ENCODE assay signal across 13 cellular contexts in genomic region chr22:19503869-19504268, GRCh38. TPM values are rescaled to one million over a fixed set of nuclear protein-coding genes. Genes with fewer than 3 reads are reported as not detected.
DNase-seq lines count a peak whose midpoint lies in the region; ATAC-seq and TF ChIP-seq lines count a peak whose summit lies in the region.
"Had no signal": no experiment of that assay in that cellular context is flagged by ENCODE, and none has a peak within 500 bp of the region (broad histone marks: within the 10 kb centered on the region; RNA-seq: fewer than 3 reads in every experiment).

No MANE protein-coding gene starts in this region.

- ATAC-seq in activated CD8-positive, alpha-beta memory T cell treated with anti-CD3 and anti-CD28 coated beads, Interleukin-2, amount 10 ng/mL, durations not matched to agents 7 days and 5 days, result no peak
- no peak for ATAC-seq in effector memory CD8-positive, alpha-beta T cell (replicated peaks)
- ATAC-seq: stimulated activated naive CD8-positive, alpha-beta T cell treated with anti-CD3 and anti-CD28 coated beads, Interleukin-15, amount 100 ng/mL, for 72 hours had no signal

- CTCF ChIA-PET in activated CD8-positive, alpha-beta memory T cell treated with anti-CD3 and anti-CD28 coated beads, Interleukin-2, amount 10 ng/mL, durations not matched to agents 7 days and 5 days (lab: Charles Lee), result no interaction called here

- H3K4me3 Mint-ChIP-seq in activated CD8-positive, alpha-beta memory T cell treated with anti-CD3 and anti-CD28 coated beads, Interleukin-2, amount 10 ng/mL, durations not matched to agents 7 days and 5 days, result no peak overlapping the region
- H3K4me3 Mint-ChIP-seq in effector memory CD8-positive, alpha-beta T cell, result no peak overlapping the region
- H3K4me3 Mint-ChIP-seq: stimulated activated naive CD8-positive, alpha-beta T cell treated with anti-CD3 and anti-CD28 coated beads, Interleukin-15, amount 100 ng/mL, for 72 hours had no signal

- H3K9me3 Mint-ChIP-seq in activated CD8-positive, alpha-beta memory T cell treated with anti-CD3 and anti-CD28 coated beads, Interleukin-2, amount 10 ng/mL, durations not matched to agents 7 days and 5 days (ENCODE audit: low read depth), result no peaks in the 10 kb centered on the region
- no peaks in the 10 kb centered on the region for H3K9me3 Mint-ChIP-seq in effector memory CD8-positive, alpha-beta T cell
- H3K9me3 Mint-ChIP-seq: stimulated activated naive CD8-positive, alpha-beta T cell treated with anti-CD3 and anti-CD28 coated beads, Interleukin-15, amount 100 ng/mL, for 72 hours had no signal

- H3K4me1 Mint-ChIP-seq in activated CD8-positive, alpha-beta memory T cell treated with anti-CD3 and anti-CD28 coated beads, Interleukin-2, amount 10 ng/mL, durations not matched to agents 7 days and 5 days, result peaks cover 26% of the 10 kb centered on the region
- H3K4me1 Mint-ChIP-seq in effector memory CD8-positive, alpha-beta T cell (ENCODE audit: low read depth in 2 of 2), result peaks cover 6 to 7% of the 10 kb centered on the region in 2 donors

- H3K27ac ChIP-seq in WERI-Rb-1, result no peak overlapping the region
- H3K27ac ChIP-seq: spleen had no signal

- peak; percentile 48; the same call in 1 of the 2 replicates for TF ChIP-seq CTCF in WERI-Rb-1 (IDR thresholded peaks at IDR 0.05; ENCODE audit: low read depth, low read length)

- no peaks in the 10 kb centered on the region for H3K27me3 ChIP-seq in WERI-Rb-1 (ENCODE audit: insufficient read depth, low read depth, severe bottlenecking)
- H3K27me3 ChIP-seq: spleen had no signal

- peaks cover 54% of the 10 kb centered on the region for H3K36me3 ChIP-seq in WERI-Rb-1

- DNase-seq in activated CD8-positive, alpha-beta memory T cell treated with anti-CD3 and anti-CD28 coated beads, Interleukin-2, amount 10 ng/mL, durations not matched to agents 7 days and 5 days, result no peak
- no peak for DNase-seq in activated CD8-positive, alpha-beta memory T cell treated with anti-CD3 and anti-CD28 coated beads, Interleukin-2, amount 50 U/mL, for 4 hours
- no peak for DNase-seq in WERI-Rb-1
- DNase-seq in posterior vena cava (ENCODE audit: low spot score), result peak; percentile 57
- DNase-seq in effector memory CD8-positive, alpha-beta T cell, result no peak
- no peak for DNase-seq in NCI-H1092 treated with DMSO at 0.1 percent for 48 hours (lab: John Stamatoyannopoulos, UW)
- DNase-seq: activated CD4-positive, CD25-positive, alpha-beta regulatory T cell treated with anti-CD3 and anti-CD28 coated beads, Interleukin-2, amount 50 U/mL, for 72 hours; hypothalamus; MM.1S; NCI-H2029 treated with DMSO at 0.1 percent for 48 hours; spleen; stimulated activated naive CD8-positive, alpha-beta T cell treated with anti-CD3 and anti-CD28 coated beads, Interleukin-15, amount 100 ng/mL, for 72 hours had no signal

- H3K4me3 ChIP-seq in WERI-Rb-1 (ENCODE audit: low read depth, low read length), result no peak overlapping the region
- H3K4me3 ChIP-seq: spleen had no signal

- H3K36me3 Mint-ChIP-seq in activated CD8-positive, alpha-beta memory T cell treated with anti-CD3 and anti-CD28 coated beads, Interleukin-2, amount 10 ng/mL, durations not matched to agents 7 days and 5 days, result peaks cover 14% of the 10 kb centered on the region
- H3K36me3 Mint-ChIP-seq in effector memory CD8-positive, alpha-beta T cell (ENCODE audit: insufficient read depth), result no peaks in the 10 kb centered on the region

- intact Hi-C loops in posterior vena cava (cut with DNase I), result no loop called here

- no peaks in the 10 kb centered on the region for H3K27me3 Mint-ChIP-seq in activated CD8-positive, alpha-beta memory T cell treated with anti-CD3 and anti-CD28 coated beads, Interleukin-2, amount 10 ng/mL, durations not matched to agents 7 days and 5 days
- no peaks in the 10 kb centered on the region for H3K27me3 Mint-ChIP-seq in effector memory CD8-positive, alpha-beta T cell
- H3K27me3 Mint-ChIP-seq: stimulated activated naive CD8-positive, alpha-beta T cell treated with anti-CD3 and anti-CD28 coated beads, Interleukin-15, amount 100 ng/mL, for 72 hours had no signal

- H3K9me3 ChIP-seq in WERI-Rb-1 (ENCODE audit: severe bottlenecking), result no peaks in the 10 kb centered on the region
- H3K9me3 ChIP-seq: spleen had no signal

- H3K27ac Mint-ChIP-seq in activated CD8-positive, alpha-beta memory T cell treated with anti-CD3 and anti-CD28 coated beads, Interleukin-2, amount 10 ng/mL, durations not matched to agents 7 days and 5 days, result peak overlapping the region; percentile 20
- no peak overlapping the region for H3K27ac Mint-ChIP-seq in effector memory CD8-positive, alpha-beta T cell

RNA-seq across cellular contexts. Expression of gene CLDN5, which starts 20.3 kb away (rescaled TPM):
- total RNA-seq in activated CD8-positive, alpha-beta memory T cell treated with anti-CD3 and anti-CD28 coated beads, Interleukin-2, amount 10 ng/mL, durations not matched to agents 7 days and 5 days, result not detected
- 10 to 100 TPM; 36.4 to 70.1 TPM for total RNA-seq in posterior vena cava
- total RNA-seq: astrocyte had no signal

RNA-seq across cellular contexts. Expression of gene CDC45, which starts 24.1 kb away (rescaled TPM):
- total RNA-seq in activated CD8-positive, alpha-beta memory T cell treated with anti-CD3 and anti-CD28 coated beads, Interleukin-2, amount 10 ng/mL, durations not matched to agents 7 days and 5 days, result 100 to 1,000 TPM in 1 of 2 experiments, 10 to 100 TPM in 1; 94.8 to 104 TPM
- total RNA-seq in posterior vena cava, result 1 to 10 TPM in 1 of 2 donors, under 1 TPM in 1; 0.71 to 1.7 TPM

RNA-seq across cellular contexts. Expression of gene UFD1, which starts 24.9 kb away (rescaled TPM):
- 100 to 1,000 TPM in 1 of 2 experiments, 10 to 100 TPM in 1; 80.1 to 111 TPM for total RNA-seq in activated CD8-positive, alpha-beta memory T cell treated with anti-CD3 and anti-CD28 coated beads, Interleukin-2, amount 10 ng/mL, durations not matched to agents 7 days and 5 days
- 10 to 100 TPM; 43.5 to 51.1 TPM for total RNA-seq in posterior vena cava

RNA-seq across cellular contexts. Expression of gene C22orf39, which starts 56.4 kb away (rescaled TPM):
- total RNA-seq in activated CD8-positive, alpha-beta memory T cell treated with anti-CD3 and anti-CD28 coated beads, Interleukin-2, amount 10 ng/mL, durations not matched to agents 7 days and 5 days, result 10 to 100 TPM; 31.1 to 36.4 TPM
- 10 to 100 TPM; 32.5 to 34.6 TPM for total RNA-seq in posterior vena cava

Comparison
In these comparisons a context has a peak if more than half of its experiments do, and no peak if none do; other contexts are left out.
1. RNA of gene CLDN5, which starts 20.3 kb away (total RNA-seq): 36.4 to 70.1 TPM in posterior vena cava; not detected in activated CD8-positive, alpha-beta memory T cell treated with anti-CD3 and anti-CD28 coated beads, Interleukin-2, amount 10 ng/mL, durations not matched to agents 7 days and 5 days; every median in the first group is over 10 times any median in the second.
2. RNA of gene CDC45, which starts 24.1 kb away (total RNA-seq): 94.8 to 104 TPM in activated CD8-positive, alpha-beta memory T cell treated with anti-CD3 and anti-CD28 coated beads, Interleukin-2, amount 10 ng/mL, durations not matched to agents 7 days and 5 days; 0.71 to 1.7 TPM in posterior vena cava; every median in the first group is over 10 times any median in the second.